ENCODE assay signal across 9 cellular contexts in genomic region chr3:172201136-172201989, GRCh38.
A peak's percentile ranks its signal among the peaks of the same experiment; 100 is the strongest.
DNase-seq lines count a peak whose midpoint lies in the region; ATAC-seq, FAIRE-seq and TF ChIP-seq lines count a peak whose summit lies in the region.
"Had no signal": no experiment of that assay in that cellular context is flagged by ENCODE, and none has a peak within 500 bp of the region (broad histone marks: within the 10 kb centered on the region; RNA-seq: fewer than 3 reads in every experiment).

No MANE protein-coding gene starts in this region.

- peak overlapping the region; percentile 31 for H2AK9ac ChIP-seq in IMR-90 (replicated peaks; ENCODE audit: low read depth, low read length, poor library complexity)

- H3K27me3 ChIP-seq in IMR-90 (ENCODE audit: control insufficient read depth, insufficient read depth, low read length) (no peaks in the 10 kb centered on the region), adrenal gland (no peaks in the 10 kb centered on the region)

- POLR2A ChIA-PET in IMR-90 (lab: Charles Lee; ENCODE audit: unreplicated experiment), result no interaction called here
- POLR2A ChIA-PET in naive thymus-derived CD8-positive, alpha-beta T cell (lab: Charles Lee), result no interaction called here

- no peak for TF ChIP-seq CTCF in IMR-90 (conservative IDR thresholded peaks at IDR 0.05; ENCODE audit: low read depth, low read length)
- TF ChIP-seq CTCF in adrenal gland (IDR thresholded peaks at IDR 0.05), result no peak

- H3K4me3 ChIP-seq in IMR-90 (ENCODE audit: insufficient read depth, low read depth, low read length) (no peak overlapping the region), adrenal gland (no peak overlapping the region)

- no peaks in the 10 kb centered on the region for H3K27me3 Mint-ChIP-seq in immature natural killer cell (ENCODE audit: low read depth in 3 of 3)
- no peaks in the 10 kb centered on the region for H3K27me3 Mint-ChIP-seq in naive thymus-derived CD8-positive, alpha-beta T cell

- CTCF ChIA-PET in IMR-90 (lab: Yijun Ruan, JAX), result interaction anchor here (1.1 to 2.6 kb wide), 2 partner anchors 20 to 32 kb away, joined by 3 to 6 read pairs; no protein-coding TSS in a partner anchor

- peak overlapping the region; percentile 69 for H2AK5ac ChIP-seq in IMR-90 (ENCODE audit: low read depth, low read length)

- intact Hi-C loops in IMR-90 (cut with micrococcal nuclease), result loop anchor here (10.0 kb wide), 1 partner anchor 157 kb away; no protein-coding TSS in a partner anchor
- intact Hi-C loops in adrenal gland (cut with DNase I), result no loop called here

- peak overlapping the region; percentile 92 for H3K18ac ChIP-seq in IMR-90 (ENCODE audit: low read depth, low read length)

- H3K4ac ChIP-seq in IMR-90 (ENCODE audit: low read depth, low read length), result peak overlapping the region; percentile 78

- 0 out of 2 replicates have a peak overlapping the region, but pooled peaks have one; percentile 10 for H3K9ac ChIP-seq in IMR-90 (ENCODE audit: low read depth, low read length)
- H3K9ac ChIP-seq: KMS-11 had no signal

- H3K27ac ChIP-seq in IMR-90 (ENCODE audit: insufficient read depth, low read length), result peak overlapping the region; percentile 94
- H3K27ac ChIP-seq in adrenal gland, result peak overlapping the region; percentile 26 to 77 (median 45)
- no peak overlapping the region for H3K27ac ChIP-seq in substantia nigra (ENCODE audit: low read depth, low read length, poor library complexity, severe bottlenecking)
- H3K27ac ChIP-seq: KMS-11 had no signal

- peak overlapping the region; percentile 48 for H2BK120ac ChIP-seq in IMR-90 (ENCODE audit: low read depth, low read length)

- BruUV-seq in IMR-90 (replicated peaks; lab: Mats Ljungman, UMichigan), result no TSS peak

- H2BK15ac ChIP-seq in IMR-90 (ENCODE audit: low read depth, low read length), result peak overlapping the region; percentile 77; the same call in 2 of the 3 replicates

- in situ Hi-C loops in IMR-90 (cut with MboI; ENCODE audit: low sequenced_read_pairs), result no loop called here

- H3K4me3 Mint-ChIP-seq in immature natural killer cell, result no peak overlapping the region
- H3K4me3 Mint-ChIP-seq in naive thymus-derived CD8-positive, alpha-beta T cell, result no peak overlapping the region

- H3K23ac ChIP-seq in IMR-90 (ENCODE audit: low read depth, low read length), result peak overlapping the region; percentile 75

- peak overlapping the region; percentile 26 to 84; a peak in 3 of 4 replicates for H4K8ac ChIP-seq in IMR-90 (ENCODE audit: low read depth in 2 of 2, low read length in 2 of 2)

- peak overlapping the region; percentile 75 for H3K4me2 ChIP-seq in IMR-90 (ENCODE audit: low read depth, low read length)
- H3K4me2 ChIP-seq: KMS-11 had no signal

- peak; percentile 98 for DNase-seq in IMR-90
- peak; percentile 81 to 91 (median 84) for DNase-seq in adrenal gland
- DNase-seq in iPS-NIHi11 (ENCODE audit: low spot score), result peak; percentile 46
- DNase-seq in substantia nigra (lab: John Stamatoyannopoulos, UW), result peak in 28 of 49 donors; percentile 1 to 67 (median 20)
- no peak for DNase-seq in immature natural killer cell
- DNase-seq in GM12892 (ENCODE audit: insufficient read length), result no peak
- no peak for DNase-seq in naive thymus-derived CD8-positive, alpha-beta T cell

- peak overlapping the region; percentile 90 for H2BK5ac ChIP-seq in IMR-90 (ENCODE audit: low read depth, low read length, poor library complexity, severe bottlenecking)

- peaks cover 28 to 84% of the 10 kb centered on the region in 2 experiments for H3K79me1 ChIP-seq in IMR-90 (ENCODE audit: low read depth in 1 of 2, low read length in 2 of 2)

- dilution Hi-C loops in IMR-90 (cut with HindIII; ENCODE audit: low sequenced_read_pairs, unreplicated experiment), result no loop called here

- 20% methylated on average over 1 of the region's 12 CpGs; no CpG with 5 or more reads in 1 of the 2 experiments for WGBS in IMR-90 (ENCODE audit: extremely low coverage in 2 of 2, insufficient read length in 1 of 2), 2 experiments
- WGBS in adrenal gland, 4 donors, result 39 to 50% (median 44%) methylated on average over 12 of the region's 12 CpGs

- peaks cover 0 to 10% (median 2%) of the 10 kb centered on the region in 6 donors for H3K9me3 Mint-ChIP-seq in immature natural killer cell
- peaks cover 16 to 45% (median 30%) of the 10 kb centered on the region in 9 donors for H3K9me3 Mint-ChIP-seq in naive thymus-derived CD8-positive, alpha-beta T cell

- H2BK20ac ChIP-seq in IMR-90 (ENCODE audit: low read depth, low read length), result peak overlapping the region; percentile 9; the same call in 1 of the 2 replicates

- 0 out of 2 replicates have a peak, but pooled peaks have one; percentile 14 for TF ChIP-seq RAD21 in IMR-90 (IDR thresholded peaks at IDR 0.05; ENCODE audit: low read length)

- FAIRE-seq in GM12892 (lab: Jason Lieb, UNC), result no peak

- H3K9me3 ChIP-seq in IMR-90 (ENCODE audit: control insufficient read depth, insufficient read depth, low read length) (no peaks in the 10 kb centered on the region), adrenal gland (replicated peaks in 1 of 3) (no peaks in the 10 kb centered on the region)

- H3K4me1 Mint-ChIP-seq in immature natural killer cell, result peaks cover 61 to 88% of the 10 kb centered on the region in 2 donors
- H3K4me1 Mint-ChIP-seq in naive thymus-derived CD8-positive, alpha-beta T cell, result peaks cover 0 to 10% (median 2%) of the 10 kb centered on the region in 4 donors

- no peak overlapping the region for H3K27ac Mint-ChIP-seq in immature natural killer cell
- no peak overlapping the region for H3K27ac Mint-ChIP-seq in naive thymus-derived CD8-positive, alpha-beta T cell

- peak overlapping the region; percentile 85 for H4K5ac ChIP-seq in IMR-90 (ENCODE audit: low read depth, low read length)

- peak overlapping the region; percentile 35 for H3K14ac ChIP-seq in IMR-90 (replicated peaks; ENCODE audit: low read depth, low read length)

- H3K36me3 ChIP-seq in IMR-90 (ENCODE audit: control insufficient read depth, insufficient read depth, low read length), result 0 out of 2 replicates have a peak, but pooled peaks cover 1% of the 10 kb centered on the region
- H3K36me3 ChIP-seq in adrenal gland (replicated peaks in 1 of 2), result no peaks in the 10 kb centered on the region

- H2AFZ ChIP-seq in IMR-90 (replicated peaks; ENCODE audit: low read length, poor library complexity), result no peak overlapping the region

- H3K4me1 ChIP-seq in IMR-90 (ENCODE audit: control insufficient read depth, insufficient read depth, low read length) (peaks cover 19% of the 10 kb centered on the region), adrenal gland (replicated peaks in 1 of 2) (peaks cover 0 to 49% of the 10 kb centered on the region in 2 donors)

- H3K36me3 Mint-ChIP-seq in immature natural killer cell, result peaks cover 15 to 17% (median 16%) of the 10 kb centered on the region in 3 donors
- peaks cover 19 to 48% (median 40%) of the 10 kb centered on the region in 3 donors for H3K36me3 Mint-ChIP-seq in naive thymus-derived CD8-positive, alpha-beta T cell

- H3K9me1 ChIP-seq in IMR-90 (ENCODE audit: insufficient read depth, low read length), result peaks cover 12% of the 10 kb centered on the region

- peak overlapping the region; percentile 64 for H4K91ac ChIP-seq in IMR-90 (ENCODE audit: insufficient read depth, low read depth, low read length)

- peaks cover 58% of the 10 kb centered on the region for H4K20me1 ChIP-seq in IMR-90 (ENCODE audit: insufficient read depth, low read length)

- peak overlapping the region; percentile 65 for H3K56ac ChIP-seq in IMR-90 (ENCODE audit: extremely low read depth, insufficient read depth, low read length)

- ATAC-seq in IMR-90 (ENCODE audit: low read depth), result peak; percentile 80
- no peak for ATAC-seq in GM18873 (IDR thresholded peaks at IDR 0.05; ENCODE audit: low FRiP score, unreplicated experiment)
- ATAC-seq in naive thymus-derived CD8-positive, alpha-beta T cell, result no peak

- 0 out of 2 replicates have a peak, but pooled peaks have one; percentile 45 for TF ChIP-seq POLR2A in IMR-90 (IDR thresholded peaks at IDR 0.05; ENCODE audit: low read depth, low read length)
- TF ChIP-seq POLR2A in adrenal gland (IDR thresholded peaks at IDR 0.05), result no peak
- no peak for TF ChIP-seq POLR2A in GM12892 (IDR thresholded peaks at IDR 0.05; ENCODE audit: low read depth, low read length)

TF ChIP-seq in IMR-90, 13 proteins besides CTCF, POLR2A, EP300 and RAD21:
- TF ChIP-seq CEBPB (IDR thresholded peaks at IDR 0.05; ENCODE audit: low read depth, low read length) (no peak; the same call in 1 of the 2 replicates), MAFK (IDR thresholded peaks at IDR 0.05; ENCODE audit: low read depth, low read length) (peak; percentile 76), BHLHE40 (IDR thresholded peaks at IDR 0.05; ENCODE audit: low read depth, low read length) (0 out of 2 replicates have a peak, but pooled peaks have one; percentile 14), FOS (IDR thresholded peaks at IDR 0.05; ENCODE audit: low read depth, low read length) (peak; percentile 80), RCOR1 (IDR thresholded peaks at IDR 0.05; ENCODE audit: insufficient replicate concordance, low read length) (no peak), NFE2L2 (IDR thresholded peaks at IDR 0.05; ENCODE audit: low read depth, low read length) (peak; percentile 62; the same call in 1 of the 2 replicates), SMC3 (IDR thresholded peaks at IDR 0.05; ENCODE audit: low read depth, low read length) (0 out of 2 replicates have a peak, but pooled peaks have one; percentile 4)

Comparison
In these comparisons a context has a peak if more than half of its experiments do, and no peak if none do; other contexts are left out.
1. DNase-seq: peak in IMR-90 (single experiment), adrenal gland (7 of 7), iPS-NIHi11 (single experiment) and substantia nigra (28 of 49); none in immature natural killer cell (0 of 3), GM12892 (single experiment) and naive thymus-derived CD8-positive, alpha-beta T cell (0 of 10).